30 cellular contexts compared by ENCODE assay signal in the genomic region with DNA sequence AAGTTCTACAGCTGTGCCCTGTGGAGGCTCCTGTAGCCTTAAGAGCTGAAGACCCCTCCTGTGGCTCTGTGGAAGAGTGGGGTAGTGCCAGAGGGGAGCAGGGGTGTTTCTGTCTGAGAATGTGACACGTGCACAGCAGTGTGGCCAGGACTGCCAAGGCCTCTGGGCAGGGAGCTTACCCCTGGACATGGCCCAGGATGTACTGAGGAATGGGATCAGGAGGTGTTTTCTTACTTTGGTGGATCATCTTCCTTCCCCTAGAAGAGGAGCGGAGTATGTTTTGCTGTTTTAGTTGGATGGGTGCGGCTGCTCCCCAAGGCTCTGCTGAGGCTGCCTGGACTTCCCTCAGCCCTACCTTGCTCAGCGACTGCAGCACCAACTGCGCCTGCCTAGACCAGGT.
"Had no signal": no experiment of that assay in that cellular context is flagged by ENCODE, and none has a peak within 500 bp of the region (broad histone marks: within the 10 kb centered on the region; RNA-seq: fewer than 3 reads in every experiment).

No MANE protein-coding gene starts in this region.

- H3K4me1 Mint-ChIP-seq: activated B cell treated with CpG ODN at 0.5 μM for 24 hours; activated CD8-positive, alpha-beta memory T cell treated with anti-CD3 and anti-CD28 coated beads, Interleukin-2, amount 10 ng/mL, durations not matched to agents 7 days and 5 days had no signal

- H3K27ac Mint-ChIP-seq: activated B cell treated with CpG ODN at 0.5 μM for 24 hours; activated CD4-positive, alpha-beta memory T cell treated with anti-CD3 and anti-CD28 coated beads for 36 hours; activated CD8-positive, alpha-beta memory T cell treated with anti-CD3 and anti-CD28 coated beads, Interleukin-2, amount 10 ng/mL, durations not matched to agents 7 days and 5 days; activated T-cell treated with anti-CD3 and anti-CD28 coated beads, Interleukin-2, amount 50 U/mL, for 72 hours; activated T-helper 17 cell treated with anti-CD3 and anti-CD28 coated beads, Interleukin-2, amount 50 U/mL, for 72 hours had no signal

- H3K27ac ChIP-seq: adrenal gland, body of pancreas, breast epithelium, KMS-11, VCaP had no signal

- H3K27me3 ChIP-seq: adrenal gland, body of pancreas, breast epithelium had no signal

- H3K27me3 Mint-ChIP-seq: activated B cell treated with CpG ODN at 0.5 μM for 24 hours; activated CD4-positive, alpha-beta memory T cell treated with anti-CD3 and anti-CD28 coated beads for 36 hours; activated CD8-positive, alpha-beta memory T cell treated with anti-CD3 and anti-CD28 coated beads, Interleukin-2, amount 10 ng/mL, durations not matched to agents 7 days and 5 days; activated T-helper 17 cell treated with anti-CD3 and anti-CD28 coated beads, Interleukin-2, amount 50 U/mL, for 72 hours had no signal

- H3K4me3 Mint-ChIP-seq: activated B cell treated with CpG ODN at 0.5 μM for 24 hours; activated CD4-positive, alpha-beta memory T cell treated with anti-CD3 and anti-CD28 coated beads for 36 hours; activated CD8-positive, alpha-beta memory T cell treated with anti-CD3 and anti-CD28 coated beads, Interleukin-2, amount 10 ng/mL, durations not matched to agents 7 days and 5 days; activated T-cell treated with anti-CD3 and anti-CD28 coated beads, Interleukin-2, amount 50 U/mL, for 72 hours; activated T-helper 17 cell treated with anti-CD3 and anti-CD28 coated beads, Interleukin-2, amount 50 U/mL, for 72 hours had no signal

- H3K4me3 ChIP-seq: adrenal gland, body of pancreas, breast epithelium had no signal

- ATAC-seq: activated CD8-positive, alpha-beta memory T cell treated with anti-CD3 and anti-CD28 coated beads, Interleukin-2, amount 10 ng/mL, durations not matched to agents 7 days and 5 days; activated T-cell treated with anti-CD3 and anti-CD28 coated beads, Interleukin-2, amount 50 U/mL, for 72 hours; activated T-helper 17 cell treated with anti-CD3 and anti-CD28 coated beads, Interleukin-2, amount 50 U/mL, for 72 hours; body of pancreas; Panc1; SK-N-SH treated with all-trans-retinoic acid at 6 μM for 48 hours had no signal

- H3K4me1 ChIP-seq: adrenal gland, breast epithelium had no signal

- H3K9me3 ChIP-seq: adrenal gland, body of pancreas had no signal

- DNase-seq: activated B cell treated with CpG ODN at 0.5 μM for 24 hours; activated CD4-positive, alpha-beta memory T cell treated with anti-CD3 and anti-CD28 coated beads for 36 hours; activated CD4-positive, alpha-beta T cell treated with anti-CD3 and anti-CD28 coated beads for 4 hours; activated CD4-positive, alpha-beta T cell treated with anti-CD3 and anti-CD28 coated beads, Interleukin-2, amount 50 U/mL, for 1 hour; activated CD4-positive, CD25-positive, alpha-beta regulatory T cell treated with anti-CD3 and anti-CD28 coated beads, Interleukin-2, amount 50 U/mL, for 72 hours; activated CD8-positive, alpha-beta memory T cell treated with anti-CD3 and anti-CD28 coated beads, Interleukin-2, amount 10 ng/mL, durations not matched to agents 7 days and 5 days; activated effector memory CD4-positive, alpha-beta T cell treated with anti-CD3 and anti-CD28 coated beads, Interleukin-2, amount 50 U/mL, for 16 hours; activated naive CD4-positive, alpha-beta T cell; activated naive CD4-positive, alpha-beta T cell treated with anti-CD3 and anti-CD28 coated beads, Interleukin-2, amount 50 U/mL, for 16 hours; activated T-cell treated with anti-CD3 and anti-CD28 coated beads, Interleukin-2, amount 50 U/mL, for 1 hour; activated T-cell treated with anti-CD3 and anti-CD28 coated beads, Interleukin-2, amount 50 U/mL, for 72 hours; adrenal gland; body of pancreas; MM.1S; MV-4-11; NCI-H1092; NCI-H1436 treated with DMSO at 0.1 percent for 48 hours; NCI-H1694 treated with DMSO at 0.1 percent for 48 hours; NCI-H2029; NCI-H345; NCI-H524 treated with DMSO at 0.1 percent for 48 hours; SIG-M5; T-helper 1 cell; T-helper 9 cell had no signal

- H3K36me3 ChIP-seq: breast epithelium had no signal
